In genomic region chr2:241855245-241855887, GRCh38 we compare ENCODE assay signal across 24 cellular contexts. TPM values are rescaled to one million over a fixed set of nuclear protein-coding genes. Genes with fewer than 3 reads are reported as not detected.
A peak's percentile ranks its signal among the peaks of the same experiment; 100 is the strongest.
DNase-seq lines count a peak whose midpoint lies in the region; ATAC-seq, FAIRE-seq and TF ChIP-seq lines count a peak whose summit lies in the region.
"Had no signal": no experiment of that assay in that cellular context is flagged by ENCODE, and none has a peak within 500 bp of the region (broad histone marks: within the 10 kb centered on the region; RNA-seq: fewer than 3 reads in every experiment).

No MANE protein-coding gene starts in this region.

- no peak overlapping the region for H2AFZ ChIP-seq in HepG2 (ENCODE audit: low read length)

- H3K4me3 ChIP-seq in HepG2 (replicated peaks in 1 of 3; ENCODE audit: insufficient read depth in 1 of 3, low read depth in 2 of 3, low read length in 3 of 3) (no peak overlapping the region), upper lobe of right lung (no peak overlapping the region)
- H3K4me3 ChIP-seq: ascending aorta, GM12878, thoracic aorta had no signal

- H3K9me3 Mint-ChIP-seq in activated T-helper 2 cell treated with anti-CD3 and anti-CD28 coated beads, Interferon-gamma antibody, Interleukin-2, Interleukin-4, amounts not matched to agents 10 μg/mL and 5 μg/mL and 100 μg/mL, durations not matched to agents 14 hours and 24 hours and 36 hours, result no peaks in the 10 kb centered on the region

- H3K4me2 ChIP-seq in HepG2 (ENCODE audit: low read depth, low read length), result no peak overlapping the region
- H3K4me2 ChIP-seq: KMS-11 had no signal

- H3K27me3 Mint-ChIP-seq in activated T-helper 2 cell treated with anti-CD3 and anti-CD28 coated beads, Interferon-gamma antibody, Interleukin-2, Interleukin-4, amounts not matched to agents 10 μg/mL and 5 μg/mL and 100 μg/mL, durations not matched to agents 14 hours and 24 hours and 36 hours (ENCODE audit: low read depth), result no peaks in the 10 kb centered on the region

- no peaks in the 10 kb centered on the region for H4K20me1 ChIP-seq in HepG2 (ENCODE audit: insufficient read depth, low read length)

- H3K27ac ChIP-seq in HepG2 (ENCODE audit: extremely low read length, insufficient read depth, low read length), result no peak overlapping the region
- H3K27ac ChIP-seq in upper lobe of right lung, result no peak overlapping the region
- H3K27ac ChIP-seq: ascending aorta, KMS-11, thoracic aorta had no signal

- TF ChIP-seq POLR2A in HepG2 (IDR thresholded peaks at IDR 0.05; ENCODE audit: insufficient read depth in 1 of 2, low read depth in 2 of 2, low read length in 2 of 2), result no peak

- no peak for FAIRE-seq in HepG2 (lab: Jason Lieb, UNC)
- FAIRE-seq: G401.6, GM12878 had no signal

- peaks cover 17% of the 10 kb centered on the region for H3K36me3 Mint-ChIP-seq in activated T-helper 2 cell treated with anti-CD3 and anti-CD28 coated beads, Interferon-gamma antibody, Interleukin-2, Interleukin-4, amounts not matched to agents 10 μg/mL and 5 μg/mL and 100 μg/mL, durations not matched to agents 14 hours and 24 hours and 36 hours (ENCODE audit: low read depth)

- CTCF ChIA-PET in HepG2 (lab: Yijun Ruan, JAX; ENCODE audit: low intra/inter-chr PET ratio, low total read pairs), result no interaction called here

- H3K27me3 ChIP-seq in HepG2 (ENCODE audit: control insufficient read depth in 1 of 2, insufficient read depth in 2 of 2, low read length in 2 of 2) (peaks cover 37 to 89% of the 10 kb centered on the region in 2 experiments; a peak in 4 of 5 replicates), upper lobe of right lung (peaks cover 2% of the 10 kb centered on the region)
- H3K27me3 ChIP-seq: ascending aorta had no signal

- H3K36me3 ChIP-seq in HepG2 (replicated peaks in 1 of 2; ENCODE audit: control insufficient read depth in 1 of 2, insufficient read depth in 2 of 2, low read length in 2 of 2) (no peaks in the 10 kb centered on the region), upper lobe of right lung (no peaks in the 10 kb centered on the region)
- H3K36me3 ChIP-seq: ascending aorta, thoracic aorta had no signal

- no peak for TF ChIP-seq CTCF in HepG2 (CRISPR knock-in tag; IDR thresholded peaks at IDR 0.05)
- TF ChIP-seq CTCF in upper lobe of right lung (IDR thresholded peaks at IDR 0.05), result no peak

- no peaks in the 10 kb centered on the region for H3K9me3 ChIP-seq in HepG2 (ENCODE audit: low read length)
- no peaks in the 10 kb centered on the region for H3K9me3 ChIP-seq in upper lobe of right lung
- H3K9me3 ChIP-seq: ascending aorta, thoracic aorta had no signal

- in situ Hi-C loops in HepG2 (cut with HindIII; ENCODE audit: extremely low pct_ligation_motif_present, low pct_unique_long_range_greater_than_20kb), result no loop called here

- H3K4me1 ChIP-seq in HepG2 (ENCODE audit: insufficient read depth, low read length) (peaks cover 19% of the 10 kb centered on the region), upper lobe of right lung (peaks cover 5% of the 10 kb centered on the region)
- H3K4me1 ChIP-seq: ascending aorta had no signal

- DNase-seq in stimulated activated CD4-positive, alpha-beta T cell treated with anti-CD3 and anti-CD28 coated beads, Interleukin-15, amount 100 ng/mL, for 24 hours, result peak; percentile 1
- DNase-seq in stimulated activated CD4-positive, alpha-beta T cell treated with anti-CD3 and anti-CD28 coated beads, Interleukin-12 subunit alpha, Interleukin-12 subunit beta, amount 100 ng/mL, for 4 hours, result no peak
- DNase-seq in activated T-helper 2 cell treated with anti-CD3 and anti-CD28 coated beads, Interferon-gamma antibody, Interleukin-2, Interleukin-4, amounts not matched to agents 10 μg/mL and 5 μg/mL and 100 μg/mL, durations not matched to agents 14 hours and 24 hours and 36 hours (ENCODE audit: low spot score), result no peak
- DNase-seq in HepG2 (ENCODE audit: low spot score) (no peak), upper lobe of right lung (peak; percentile 58), NK-92 (lab: John Stamatoyannopoulos, UW; ENCODE audit: unreplicated experiment) (no peak), NCI-H1436 (lab: John Stamatoyannopoulos, UW) (no peak)
- DNase-seq in effector CD8-positive, alpha-beta T cell (lab: John Stamatoyannopoulos, UW), result no peak
- DNase-seq: foreskin fibroblast; GOT3; NCI-H1048; NCI-H526; SHP77 treated with DMSO at 0.1 percent for 48 hours; stimulated activated CD4-positive, alpha-beta T cell treated with anti-CD3 and anti-CD28 coated beads, Interleukin-4, amount 100 ng/mL, for 4 hours; stimulated activated CD8-positive, alpha-beta memory T cell treated with anti-CD3 and anti-CD28 coated beads, Interleukin-4, amount 100 ng/mL, for 48 hours had no signal

- no peaks in the 10 kb centered on the region for H3K79me2 ChIP-seq in HepG2 (ENCODE audit: insufficient read depth, low read length)

- H3K27ac Mint-ChIP-seq in activated T-helper 2 cell treated with anti-CD3 and anti-CD28 coated beads, Interferon-gamma antibody, Interleukin-2, Interleukin-4, amounts not matched to agents 10 μg/mL and 5 μg/mL and 100 μg/mL, durations not matched to agents 14 hours and 24 hours and 36 hours, result no peak overlapping the region

- BruUV-seq in HepG2 (replicated peaks; lab: Mats Ljungman, UMichigan), result no TSS peak

- H3K4me3 Mint-ChIP-seq in activated T-helper 2 cell treated with anti-CD3 and anti-CD28 coated beads, Interferon-gamma antibody, Interleukin-2, Interleukin-4, amounts not matched to agents 10 μg/mL and 5 μg/mL and 100 μg/mL, durations not matched to agents 14 hours and 24 hours and 36 hours (ENCODE audit: low read depth), result peak overlapping the region; percentile 26

- TF ChIP-seq RAD21 in HepG2 (CRISPR knock-in tag; IDR thresholded peaks at IDR 0.05), result no peak

- H3K9ac ChIP-seq in HepG2 (ENCODE audit: insufficient read depth, low read depth, low read length), result no peak overlapping the region
- H3K9ac ChIP-seq: KMS-11 had no signal

- peaks cover 15% of the 10 kb centered on the region for H3K4me1 Mint-ChIP-seq in activated T-helper 2 cell treated with anti-CD3 and anti-CD28 coated beads, Interferon-gamma antibody, Interleukin-2, Interleukin-4, amounts not matched to agents 10 μg/mL and 5 μg/mL and 100 μg/mL, durations not matched to agents 14 hours and 24 hours and 36 hours (ENCODE audit: low read depth)

- POLR2A ChIA-PET in HepG2 (lab: Yijun Ruan, JAX), result interaction anchor here (1.6 kb wide), 1 partner anchor 47 kb away, joined by 3 read pairs; the partner anchor contains the start of gene NEU4

- 54% methylated on average over 15 of the region's 18 CpGs for WGBS in HepG2 (ENCODE audit: low lambda C conversion rate)

- TF ChIP-seq EP300 in HepG2 (IDR thresholded peaks at IDR 0.05; ENCODE audit: low read depth in 2 of 2, low read length in 2 of 2) (no peak), HepG2 (CRISPR knock-in tag; IDR thresholded peaks at IDR 0.05; ENCODE audit: borderline replicate concordance) (no peak)

- ATAC-seq in HepG2 (no peak), upper lobe of right lung (no peak)
- ATAC-seq: GM12878, left colon had no signal

- intact Hi-C loops in activated T-helper 2 cell treated with anti-CD3 and anti-CD28 coated beads, Interferon-gamma antibody, Interleukin-2, Interleukin-4, amounts not matched to agents 10 μg/mL and 5 μg/mL and 100 μg/mL, durations not matched to agents 14 hours and 24 hours and 36 hours (cut with micrococcal nuclease), result no loop called here
- intact Hi-C loops in HepG2 (cut with micrococcal nuclease; ENCODE audit: unreplicated experiment) (no loop called here), upper lobe of right lung (cut with DNase I) (no loop called here)

RNA-seq across cellular contexts. Expression of gene PDCD1, which starts 3.3 kb away (rescaled TPM):
- 42.0 and 44.7 TPM in 2 replicates for total RNA-seq in activated T-helper 2 cell treated with anti-CD3 and anti-CD28 coated beads, Interferon-gamma antibody, Interleukin-2, Interleukin-4, amounts not matched to agents 10 μg/mL and 5 μg/mL and 100 μg/mL, durations not matched to agents 14 hours and 24 hours and 36 hours
- total RNA-seq in HepG2 (2016; rRNA removed; fragmentation: Illumina TruSeq; extraction: Trizol) (not detected in 2 replicates), upper lobe of right lung (1.8 TPM)
- not detected in 2 replicates for total RNA-seq in HepG2 (2016; cell fraction: cytosol; rRNA removed; fragmentation: Illumina TruSeq; extraction: Trizol; ENCODE audit: low read depth)
- 0.11 TPM in 1 of 2 replicates, not detected in the other for total RNA-seq in HepG2 (2016; cell fraction: insoluble cytoplasmic fraction; rRNA removed; fragmentation: Illumina TruSeq; extraction: Trizol)
- total RNA-seq in HepG2 (2016; cell fraction: membrane; rRNA removed; fragmentation: Illumina TruSeq; extraction: Trizol), result 0.09 TPM in 1 of 2 replicates, not detected in the other
- total RNA-seq in HepG2 (2016; cell fraction: nucleus; rRNA removed; fragmentation: Illumina TruSeq; extraction: Trizol), result 0.59 TPM in 1 of 2 replicates, not detected in the other
- polyA plus RNA-seq in HepG2 (2011; rRNA removed), result 0.04 and 0.31 TPM in 2 replicates
- polyA plus RNA-seq in HepG2 (2011; cell fraction: cytosol; rRNA removed), result 0.15 and 0.24 TPM in 2 replicates
- polyA plus RNA-seq in HepG2 (2011; cell fraction: nucleus; rRNA removed), result 0.18 and 0.19 TPM in 2 replicates
- polyA plus RNA-seq in HepG2 (2012), result not detected in 2 replicates
- polyA plus RNA-seq in HepG2 (2016; cell fraction: cytosol; fragmentation: Illumina TruSeq; extraction: Trizol; ENCODE audit: low read depth), result 0.41 TPM in 1 of 2 replicates, not detected in the other
- not detected in 2 replicates for polyA plus RNA-seq in HepG2 (2016; cell fraction: insoluble cytoplasmic fraction; fragmentation: Illumina TruSeq; extraction: Trizol; ENCODE audit: low read depth)
- polyA plus RNA-seq in HepG2 (2016; cell fraction: membrane; fragmentation: Illumina TruSeq; extraction: Trizol; ENCODE audit: low read depth), result not detected in 2 replicates
- polyA plus RNA-seq in HepG2 (2016; cell fraction: nucleus; fragmentation: Illumina TruSeq; extraction: Trizol; ENCODE audit: insufficient read depth, low read depth), result not detected in 2 replicates
- polyA minus RNA-seq in HepG2 (2011; rRNA and poly(A)+ RNA removed; ENCODE audit: low replicate concordance), result 0.70 TPM in 1 of 2 replicates, not detected in the other
- not detected in 2 replicates for polyA minus RNA-seq in HepG2 (2011; cell fraction: cytosol; rRNA and poly(A)+ RNA removed)
- not detected in 2 replicates for polyA minus RNA-seq in HepG2 (2011; cell fraction: nucleus; rRNA and poly(A)+ RNA removed)
- total RNA-seq: ascending aorta, osteocyte, skeletal muscle tissue had no signal

RNA-seq across cellular contexts. Expression of gene RTP5, which starts 14.2 kb away (rescaled TPM):
- total RNA-seq in activated T-helper 2 cell treated with anti-CD3 and anti-CD28 coated beads, Interferon-gamma antibody, Interleukin-2, Interleukin-4, amounts not matched to agents 10 μg/mL and 5 μg/mL and 100 μg/mL, durations not matched to agents 14 hours and 24 hours and 36 hours, result 0.09 and 0.30 TPM in 2 replicates
- not detected in 2 replicates for total RNA-seq in HepG2 (2016; rRNA removed; fragmentation: Illumina TruSeq; extraction: Trizol)
- not detected in 2 replicates for total RNA-seq in HepG2 (2016; cell fraction: cytosol; rRNA removed; fragmentation: Illumina TruSeq; extraction: Trizol; ENCODE audit: low read depth)
- total RNA-seq in HepG2 (2016; cell fraction: insoluble cytoplasmic fraction; rRNA removed; fragmentation: Illumina TruSeq; extraction: Trizol), result not detected in 2 replicates
- total RNA-seq in HepG2 (2016; cell fraction: membrane; rRNA removed; fragmentation: Illumina TruSeq; extraction: Trizol), result not detected in 2 replicates
- not detected in 2 replicates for total RNA-seq in HepG2 (2016; cell fraction: nucleus; rRNA removed; fragmentation: Illumina TruSeq; extraction: Trizol)
- not detected in 2 replicates for polyA plus RNA-seq in HepG2 (2011; rRNA removed)
- polyA plus RNA-seq in HepG2 (2011; cell fraction: cytosol; rRNA removed), result not detected in 2 replicates
- not detected in 2 replicates for polyA plus RNA-seq in HepG2 (2011; cell fraction: nucleus; rRNA removed)
- not detected in 2 replicates for polyA plus RNA-seq in HepG2 (2012)
- not detected in 2 replicates for polyA plus RNA-seq in HepG2 (2016; cell fraction: cytosol; fragmentation: Illumina TruSeq; extraction: Trizol; ENCODE audit: low read depth)
- polyA plus RNA-seq in HepG2 (2016; cell fraction: insoluble cytoplasmic fraction; fragmentation: Illumina TruSeq; extraction: Trizol; ENCODE audit: low read depth), result not detected in 2 replicates
- not detected in 2 replicates for polyA plus RNA-seq in HepG2 (2016; cell fraction: membrane; fragmentation: Illumina TruSeq; extraction: Trizol; ENCODE audit: low read depth)
- polyA plus RNA-seq in HepG2 (2016; cell fraction: nucleus; fragmentation: Illumina TruSeq; extraction: Trizol; ENCODE audit: insufficient read depth, low read depth), result not detected in 2 replicates
- polyA minus RNA-seq in HepG2 (2011; rRNA and poly(A)+ RNA removed; ENCODE audit: low replicate concordance), result not detected in 2 replicates
- not detected in 2 replicates for polyA minus RNA-seq in HepG2 (2011; cell fraction: cytosol; rRNA and poly(A)+ RNA removed)
- not detected in 2 replicates for polyA minus RNA-seq in HepG2 (2011; cell fraction: nucleus; rRNA and poly(A)+ RNA removed)
- not detected for total RNA-seq in upper lobe of right lung
- total RNA-seq: ascending aorta, GM12878, left colon, mucosa of gallbladder, osteocyte, skeletal muscle tissue had no signal

RNA-seq across cellular contexts. Expression of gene NEU4, which starts 46.4 kb away (rescaled TPM):
- 3.2 and 3.9 TPM in 2 replicates for total RNA-seq in activated T-helper 2 cell treated with anti-CD3 and anti-CD28 coated beads, Interferon-gamma antibody, Interleukin-2, Interleukin-4, amounts not matched to agents 10 μg/mL and 5 μg/mL and 100 μg/mL, durations not matched to agents 14 hours and 24 hours and 36 hours
- total RNA-seq in HepG2 (2016; rRNA removed; fragmentation: Illumina TruSeq; extraction: Trizol), result 104 and 107 TPM in 2 replicates
- 27.0 and 30.1 TPM in 2 replicates for total RNA-seq in HepG2 (2016; cell fraction: cytosol; rRNA removed; fragmentation: Illumina TruSeq; extraction: Trizol; ENCODE audit: low read depth)
- total RNA-seq in HepG2 (2016; cell fraction: insoluble cytoplasmic fraction; rRNA removed; fragmentation: Illumina TruSeq; extraction: Trizol), result 108 and 118 TPM in 2 replicates
- 67.8 and 70.6 TPM in 2 replicates for total RNA-seq in HepG2 (2016; cell fraction: membrane; rRNA removed; fragmentation: Illumina TruSeq; extraction: Trizol)
- 43.9 and 53.0 TPM in 2 replicates for total RNA-seq in HepG2 (2016; cell fraction: nucleus; rRNA removed; fragmentation: Illumina TruSeq; extraction: Trizol)
- polyA plus RNA-seq in HepG2 (2011; rRNA removed), result 53.5 and 71.4 TPM in 2 replicates
- polyA plus RNA-seq in HepG2 (2011; cell fraction: cytosol; rRNA removed), result 52.8 and 126 TPM in 2 replicates
- 167 and 187 TPM in 2 replicates for polyA plus RNA-seq in HepG2 (2011; cell fraction: nucleus; rRNA removed)
- polyA plus RNA-seq in HepG2 (2012), result 34.5 and 40.6 TPM in 2 replicates
- polyA plus RNA-seq in HepG2 (2016; cell fraction: cytosol; fragmentation: Illumina TruSeq; extraction: Trizol; ENCODE audit: low read depth), result 23.8 and 25.7 TPM in 2 replicates
- polyA plus RNA-seq in HepG2 (2016; cell fraction: insoluble cytoplasmic fraction; fragmentation: Illumina TruSeq; extraction: Trizol; ENCODE audit: low read depth), result 96.8 and 121 TPM in 2 replicates
- 48.5 and 51.3 TPM in 2 replicates for polyA plus RNA-seq in HepG2 (2016; cell fraction: membrane; fragmentation: Illumina TruSeq; extraction: Trizol; ENCODE audit: low read depth)
- 84.0 and 95.2 TPM in 2 replicates for polyA plus RNA-seq in HepG2 (2016; cell fraction: nucleus; fragmentation: Illumina TruSeq; extraction: Trizol; ENCODE audit: insufficient read depth, low read depth)
- polyA minus RNA-seq in HepG2 (2011; rRNA and poly(A)+ RNA removed; ENCODE audit: low replicate concordance), result 114 TPM in 1 of 2 replicates, not detected in the other
- polyA minus RNA-seq in HepG2 (2011; cell fraction: cytosol; rRNA and poly(A)+ RNA removed), result 45.5 and 50.7 TPM in 2 replicates
- 32.4 and 35.0 TPM in 2 replicates for polyA minus RNA-seq in HepG2 (2011; cell fraction: nucleus; rRNA and poly(A)+ RNA removed)
- 0.23 TPM for total RNA-seq in upper lobe of right lung
- total RNA-seq: ascending aorta, osteocyte had no signal

Comparison
In these comparisons a context has a peak if more than half of its experiments do, and no peak if none do; other contexts are left out.
1. DNase-seq: peak in stimulated activated CD4-positive, alpha-beta T cell treated with anti-CD3 and anti-CD28 coated beads, Interleukin-15, amount 100 ng/mL, for 24 hours (single experiment) and upper lobe of right lung (single experiment); none in stimulated activated CD4-positive, alpha-beta T cell treated with anti-CD3 and anti-CD28 coated beads, Interleukin-12 subunit alpha, Interleukin-12 subunit beta, amount 100 ng/mL, for 4 hours (single experiment), activated T-helper 2 cell treated with anti-CD3 and anti-CD28 coated beads, Interferon-gamma antibody, Interleukin-2, Interleukin-4, amounts not matched to agents 10 μg/mL and 5 μg/mL and 100 μg/mL, durations not matched to agents 14 hours and 24 hours and 36 hours (single experiment), HepG2 (single experiment), NK-92 (single experiment), NCI-H1436 (single experiment) and effector CD8-positive, alpha-beta T cell (single experiment).
2. RNA of gene PDCD1, which starts 3.3 kb away (total RNA-seq): 42.0 to 44.7 TPM in activated T-helper 2 cell treated with anti-CD3 and anti-CD28 coated beads, Interferon-gamma antibody, Interleukin-2, Interleukin-4, amounts not matched to agents 10 μg/mL and 5 μg/mL and 100 μg/mL, durations not matched to agents 14 hours and 24 hours and 36 hours; 1.8 TPM in upper lobe of right lung (single experiment) and 0.09 to 0.59 TPM in HepG2; every median in the first group is over 10 times any median in the second.